1 cellular context compared by ENCODE assay signal in the genomic region with DNA sequence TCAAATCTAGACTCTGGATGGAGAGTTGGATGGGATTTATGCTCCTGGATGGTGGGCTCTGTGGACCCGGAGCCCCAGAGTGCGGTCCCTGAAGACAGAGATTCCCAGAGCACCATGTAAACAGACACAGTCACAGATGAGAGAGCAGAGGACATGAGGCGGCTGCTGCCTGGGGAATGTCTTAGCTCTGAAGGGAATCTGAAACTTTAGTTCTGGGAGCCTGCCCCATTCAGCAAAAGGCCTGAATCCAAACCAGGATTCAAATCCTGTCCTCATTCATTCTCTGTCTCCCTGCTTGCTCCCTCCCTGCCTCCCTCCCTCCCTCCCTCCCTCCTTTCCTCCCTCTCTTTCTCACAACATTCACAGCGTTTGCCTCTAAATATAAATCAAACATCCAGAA.
TF ChIP-seq lines count a peak whose summit lies in the region.

No MANE protein-coding gene starts in this region.

TF ChIP-seq in GM23338, 12 proteins besides CTCF, POLR2A, EP300 and RAD21 (continued from another document):
- TF ChIP-seq, protein P1, sequence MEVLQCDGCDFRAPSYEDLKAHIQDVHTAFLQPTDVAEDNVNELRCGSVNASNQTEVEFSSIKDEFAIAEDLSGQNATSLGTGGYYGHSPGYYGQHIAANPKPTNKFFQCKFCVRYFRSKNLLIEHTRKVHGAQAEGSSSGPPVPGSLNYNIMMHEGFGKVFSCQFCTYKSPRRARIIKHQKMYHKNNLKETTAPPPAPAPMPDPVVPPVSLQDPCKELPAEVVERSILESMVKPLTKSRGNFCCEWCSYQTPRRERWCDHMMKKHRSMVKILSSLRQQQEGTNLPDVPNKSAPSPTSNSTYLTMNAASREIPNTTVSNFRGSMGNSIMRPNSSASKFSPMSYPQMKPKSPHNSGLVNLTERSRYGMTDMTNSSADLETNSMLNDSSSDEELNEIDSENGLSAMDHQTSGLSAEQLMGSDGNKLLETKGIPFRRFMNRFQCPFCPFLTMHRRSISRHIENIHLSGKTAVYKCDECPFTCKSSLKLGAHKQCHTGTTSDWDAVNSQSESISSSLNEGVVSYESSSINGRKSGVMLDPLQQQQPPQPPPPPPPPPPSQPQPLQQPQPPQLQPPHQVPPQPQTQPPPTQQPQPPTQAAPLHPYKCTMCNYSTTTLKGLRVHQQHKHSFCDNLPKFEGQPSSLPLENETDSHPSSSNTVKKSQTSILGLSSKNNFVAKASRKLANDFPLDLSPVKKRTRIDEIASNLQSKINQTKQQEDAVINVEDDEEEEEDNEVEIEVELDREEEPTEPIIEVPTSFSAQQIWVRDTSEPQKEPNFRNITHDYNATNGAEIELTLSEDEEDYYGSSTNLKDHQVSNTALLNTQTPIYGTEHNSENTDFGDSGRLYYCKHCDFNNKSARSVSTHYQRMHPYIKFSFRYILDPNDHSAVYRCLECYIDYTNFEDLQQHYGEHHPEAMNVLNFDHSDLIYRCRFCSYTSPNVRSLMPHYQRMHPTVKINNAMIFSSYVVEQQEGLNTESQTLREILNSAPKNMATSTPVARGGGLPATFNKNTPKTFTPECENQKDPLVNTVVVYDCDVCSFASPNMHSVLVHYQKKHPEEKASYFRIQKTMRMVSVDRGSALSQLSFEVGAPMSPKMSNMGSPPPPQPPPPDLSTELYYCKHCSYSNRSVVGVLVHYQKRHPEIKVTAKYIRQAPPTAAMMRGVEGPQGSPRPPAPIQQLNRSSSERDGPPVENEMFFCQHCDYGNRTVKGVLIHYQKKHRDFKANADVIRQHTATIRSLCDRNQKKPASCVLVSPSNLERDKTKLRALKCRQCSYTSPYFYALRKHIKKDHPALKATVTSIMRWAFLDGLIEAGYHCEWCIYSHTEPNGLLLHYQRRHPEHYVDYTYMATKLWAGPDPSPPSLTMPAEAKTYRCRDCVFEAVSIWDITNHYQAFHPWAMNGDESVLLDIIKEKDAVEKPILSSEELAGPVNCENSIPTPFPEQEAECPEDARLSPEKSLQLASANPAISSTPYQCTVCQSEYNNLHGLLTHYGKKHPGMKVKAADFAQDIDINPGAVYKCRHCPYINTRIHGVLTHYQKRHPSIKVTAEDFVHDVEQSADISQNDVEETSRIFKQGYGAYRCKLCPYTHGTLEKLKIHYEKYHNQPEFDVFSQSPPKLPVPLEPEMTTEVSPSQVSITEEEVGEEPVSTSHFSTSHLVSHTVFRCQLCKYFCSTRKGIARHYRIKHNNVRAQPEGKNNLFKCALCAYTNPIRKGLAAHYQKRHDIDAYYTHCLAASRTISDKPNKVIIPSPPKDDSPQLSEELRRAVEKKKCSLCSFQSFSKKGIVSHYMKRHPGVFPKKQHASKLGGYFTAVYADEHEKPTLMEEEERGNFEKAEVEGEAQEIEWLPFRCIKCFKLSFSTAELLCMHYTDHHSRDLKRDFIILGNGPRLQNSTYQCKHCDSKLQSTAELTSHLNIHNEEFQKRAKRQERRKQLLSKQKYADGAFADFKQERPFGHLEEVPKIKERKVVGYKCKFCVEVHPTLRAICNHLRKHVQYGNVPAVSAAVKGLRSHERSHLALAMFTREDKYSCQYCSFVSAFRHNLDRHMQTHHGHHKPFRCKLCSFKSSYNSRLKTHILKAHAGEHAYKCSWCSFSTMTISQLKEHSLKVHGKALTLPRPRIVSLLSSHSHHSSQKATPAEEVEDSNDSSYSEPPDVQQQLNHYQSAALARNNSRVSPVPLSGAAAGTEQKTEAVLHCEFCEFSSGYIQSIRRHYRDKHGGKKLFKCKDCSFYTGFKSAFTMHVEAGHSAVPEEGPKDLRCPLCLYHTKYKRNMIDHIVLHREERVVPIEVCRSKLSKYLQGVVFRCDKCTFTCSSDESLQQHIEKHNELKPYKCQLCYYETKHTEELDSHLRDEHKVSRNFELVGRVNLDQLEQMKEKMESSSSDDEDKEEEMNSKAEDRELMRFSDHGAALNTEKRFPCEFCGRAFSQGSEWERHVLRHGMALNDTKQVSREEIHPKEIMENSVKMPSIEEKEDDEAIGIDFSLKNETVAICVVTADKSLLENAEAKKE (CRISPR knock-in tag; IDR thresholded peaks at IDR 0.05), result no peak
- TF ChIP-seq EZH2 (IDR thresholded peaks at IDR 0.05; ENCODE audit: low read depth, unreplicated experiment) (no peak), ZNF114 (CRISPR knock-in tag; IDR thresholded peaks at IDR 0.05) (no peak), EZH2phosphoT487 (IDR thresholded peaks at IDR 0.05; ENCODE audit: unreplicated experiment) (no peak), NANOG (IDR thresholded peaks at IDR 0.05; ENCODE audit: borderline replicate concordance) (no peak)
- TF ChIP-seq, protein P2, sequence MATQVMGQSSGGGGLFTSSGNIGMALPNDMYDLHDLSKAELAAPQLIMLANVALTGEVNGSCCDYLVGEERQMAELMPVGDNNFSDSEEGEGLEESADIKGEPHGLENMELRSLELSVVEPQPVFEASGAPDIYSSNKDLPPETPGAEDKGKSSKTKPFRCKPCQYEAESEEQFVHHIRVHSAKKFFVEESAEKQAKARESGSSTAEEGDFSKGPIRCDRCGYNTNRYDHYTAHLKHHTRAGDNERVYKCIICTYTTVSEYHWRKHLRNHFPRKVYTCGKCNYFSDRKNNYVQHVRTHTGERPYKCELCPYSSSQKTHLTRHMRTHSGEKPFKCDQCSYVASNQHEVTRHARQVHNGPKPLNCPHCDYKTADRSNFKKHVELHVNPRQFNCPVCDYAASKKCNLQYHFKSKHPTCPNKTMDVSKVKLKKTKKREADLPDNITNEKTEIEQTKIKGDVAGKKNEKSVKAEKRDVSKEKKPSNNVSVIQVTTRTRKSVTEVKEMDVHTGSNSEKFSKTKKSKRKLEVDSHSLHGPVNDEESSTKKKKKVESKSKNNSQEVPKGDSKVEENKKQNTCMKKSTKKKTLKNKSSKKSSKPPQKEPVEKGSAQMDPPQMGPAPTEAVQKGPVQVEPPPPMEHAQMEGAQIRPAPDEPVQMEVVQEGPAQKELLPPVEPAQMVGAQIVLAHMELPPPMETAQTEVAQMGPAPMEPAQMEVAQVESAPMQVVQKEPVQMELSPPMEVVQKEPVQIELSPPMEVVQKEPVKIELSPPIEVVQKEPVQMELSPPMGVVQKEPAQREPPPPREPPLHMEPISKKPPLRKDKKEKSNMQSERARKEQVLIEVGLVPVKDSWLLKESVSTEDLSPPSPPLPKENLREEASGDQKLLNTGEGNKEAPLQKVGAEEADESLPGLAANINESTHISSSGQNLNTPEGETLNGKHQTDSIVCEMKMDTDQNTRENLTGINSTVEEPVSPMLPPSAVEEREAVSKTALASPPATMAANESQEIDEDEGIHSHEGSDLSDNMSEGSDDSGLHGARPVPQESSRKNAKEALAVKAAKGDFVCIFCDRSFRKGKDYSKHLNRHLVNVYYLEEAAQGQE (IDR thresholded peaks at IDR 0.05; ENCODE audit: unreplicated experiment), result no peak
- TF ChIP-seq, protein P3, sequence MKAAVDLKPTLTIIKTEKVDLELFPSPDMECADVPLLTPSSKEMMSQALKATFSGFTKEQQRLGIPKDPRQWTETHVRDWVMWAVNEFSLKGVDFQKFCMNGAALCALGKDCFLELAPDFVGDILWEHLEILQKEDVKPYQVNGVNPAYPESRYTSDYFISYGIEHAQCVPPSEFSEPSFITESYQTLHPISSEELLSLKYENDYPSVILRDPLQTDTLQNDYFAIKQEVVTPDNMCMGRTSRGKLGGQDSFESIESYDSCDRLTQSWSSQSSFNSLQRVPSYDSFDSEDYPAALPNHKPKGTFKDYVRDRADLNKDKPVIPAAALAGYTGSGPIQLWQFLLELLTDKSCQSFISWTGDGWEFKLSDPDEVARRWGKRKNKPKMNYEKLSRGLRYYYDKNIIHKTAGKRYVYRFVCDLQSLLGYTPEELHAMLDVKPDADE (IDR thresholded peaks at IDR 0.05), result no peak
